ENCODE assay signal across 17 cellular contexts in genomic region chr6:12955996-12956395, GRCh38.
A peak's percentile ranks its signal among the peaks of the same experiment; 100 is the strongest.
DNase-seq lines count a peak whose midpoint lies in the region; ATAC-seq and TF ChIP-seq lines count a peak whose summit lies in the region.
"Had no signal": no experiment of that assay in that cellular context is flagged by ENCODE, and none has a peak within 500 bp of the region (broad histone marks: within the 10 kb centered on the region; RNA-seq: fewer than 3 reads in every experiment).

No MANE protein-coding gene starts in this region.

- H3K4me3 ChIP-seq in Loucy (ENCODE audit: low read length, poor library complexity, severe bottlenecking): no peak overlapping the region
- no peak overlapping the region for H3K4me3 ChIP-seq in parathyroid adenoma (ENCODE audit: low read depth, low read length)
- H3K4me3 ChIP-seq: mucosa of descending colon, PC-9, SK-N-MC had no signal

- H3K36me3 ChIP-seq in Loucy (ENCODE audit: insufficient read depth, low read length) (no peaks in the 10 kb centered on the region), parathyroid adenoma (ENCODE audit: control insufficient read depth, insufficient read depth, low read length) (no peaks in the 10 kb centered on the region)
- H3K36me3 ChIP-seq: spleen had no signal

- no peak for ATAC-seq in GM19324 (IDR thresholded peaks at IDR 0.05; ENCODE audit: low FRiP score, unreplicated experiment)
- ATAC-seq: mucosa of descending colon had no signal

- H3K9me3 Mint-ChIP-seq in activated CD4-positive, alpha-beta memory T cell treated with anti-CD3 and anti-CD28 coated beads, Interleukin-2, amount 10 ng/mL, durations not matched to agents 7 days and 5 days: no peaks in the 10 kb centered on the region
- H3K9me3 Mint-ChIP-seq in activated CD4-positive, alpha-beta memory T cell treated with anti-CD3 and anti-CD28 coated beads for 36 hours: no peaks in the 10 kb centered on the region
- no peaks in the 10 kb centered on the region for H3K9me3 Mint-ChIP-seq in endothelial cell (ENCODE audit: unreplicated experiment)

- peaks cover 19% of the 10 kb centered on the region for H3K4me1 Mint-ChIP-seq in activated CD4-positive, alpha-beta memory T cell treated with anti-CD3 and anti-CD28 coated beads, Interleukin-2, amount 10 ng/mL, durations not matched to agents 7 days and 5 days
- peaks cover 23% of the 10 kb centered on the region for H3K4me1 Mint-ChIP-seq in activated CD4-positive, alpha-beta memory T cell treated with anti-CD3 and anti-CD28 coated beads for 36 hours (ENCODE audit: low read depth)
- H3K4me1 Mint-ChIP-seq in endothelial cell (ENCODE audit: unreplicated experiment): peaks cover 54% of the 10 kb centered on the region

- H3K9me3 ChIP-seq in Loucy (ENCODE audit: insufficient read depth, low read depth, low read length) (no peaks in the 10 kb centered on the region), parathyroid adenoma (ENCODE audit: control insufficient read depth, low read length) (no peaks in the 10 kb centered on the region)
- H3K9me3 ChIP-seq: mucosa of descending colon, spleen had no signal

- H3K27me3 Mint-ChIP-seq in activated CD4-positive, alpha-beta memory T cell treated with anti-CD3 and anti-CD28 coated beads, Interleukin-2, amount 10 ng/mL, durations not matched to agents 7 days and 5 days: peaks cover 38% of the 10 kb centered on the region
- peaks cover 38% of the 10 kb centered on the region for H3K27me3 Mint-ChIP-seq in activated CD4-positive, alpha-beta memory T cell treated with anti-CD3 and anti-CD28 coated beads for 36 hours
- peaks cover 3% of the 10 kb centered on the region for H3K27me3 Mint-ChIP-seq in endothelial cell (ENCODE audit: unreplicated experiment)

- H3K9ac ChIP-seq in Loucy (ENCODE audit: low read depth, low read length, poor library complexity, severe bottlenecking) (no peak overlapping the region), parathyroid adenoma (no peak overlapping the region)

- intact Hi-C loops in activated CD4-positive, alpha-beta memory T cell treated with anti-CD3 and anti-CD28 coated beads for 36 hours (cut with micrococcal nuclease): no loop called here

- TF ChIP-seq CTCF in Loucy (conservative IDR thresholded peaks at IDR 0.05; ENCODE audit: low read length) (no peak), endothelial cell (IDR thresholded peaks at IDR 0.05; ENCODE audit: unreplicated experiment) (no peak), parathyroid adenoma (IDR thresholded peaks at IDR 0.05) (no peak)

- CTCF ChIA-PET in activated CD4-positive, alpha-beta memory T cell treated with anti-CD3 and anti-CD28 coated beads, Interleukin-2, amount 10 ng/mL, durations not matched to agents 7 days and 5 days (lab: Charles Lee): no interaction called here
- CTCF ChIA-PET in activated CD4-positive, alpha-beta memory T cell treated with anti-CD3 and anti-CD28 coated beads for 36 hours (lab: Charles Lee): no interaction called here

- H3K4me3 Mint-ChIP-seq in activated CD4-positive, alpha-beta memory T cell treated with anti-CD3 and anti-CD28 coated beads, Interleukin-2, amount 10 ng/mL, durations not matched to agents 7 days and 5 days: peak overlapping the region; percentile 80
- no peak overlapping the region for H3K4me3 Mint-ChIP-seq in activated CD4-positive, alpha-beta memory T cell treated with anti-CD3 and anti-CD28 coated beads for 36 hours
- peak overlapping the region; percentile 27 for H3K4me3 Mint-ChIP-seq in endothelial cell (ENCODE audit: unreplicated experiment)

- POLR2A ChIA-PET in activated CD4-positive, alpha-beta memory T cell treated with anti-CD3 and anti-CD28 coated beads, Interleukin-2, amount 10 ng/mL, durations not matched to agents 7 days and 5 days (lab: Charles Lee): no interaction called here
- POLR2A ChIA-PET in activated CD4-positive, alpha-beta memory T cell treated with anti-CD3 and anti-CD28 coated beads for 36 hours (lab: Charles Lee): no interaction called here

- H2AFZ ChIP-seq in Loucy (ENCODE audit: low read length): 0 out of 2 replicates have a peak overlapping the region, but pooled peaks have one; percentile 17
- H2AFZ ChIP-seq in parathyroid adenoma: peak overlapping the region; percentile 59
- H2AFZ ChIP-seq: PC-9 had no signal

- peaks cover 31% of the 10 kb centered on the region for H3K4me1 ChIP-seq in Loucy (ENCODE audit: insufficient read depth, low read length, poor library complexity, severe bottlenecking)
- H3K4me1 ChIP-seq in parathyroid adenoma: peaks cover 10% of the 10 kb centered on the region

- H3K79me2 ChIP-seq in Loucy (ENCODE audit: insufficient read depth, low read length): no peaks in the 10 kb centered on the region
- no peaks in the 10 kb centered on the region for H3K79me2 ChIP-seq in parathyroid adenoma

- no peak for DNase-seq in activated CD4-positive, alpha-beta memory T cell treated with anti-CD3 and anti-CD28 coated beads, Interleukin-2, amount 10 ng/mL, durations not matched to agents 7 days and 5 days
- no peak for DNase-seq in activated CD4-positive, alpha-beta memory T cell treated with anti-CD3 and anti-CD28 coated beads for 36 hours
- DNase-seq in endothelial cell (ENCODE audit: low spot score): no peak
- DNase-seq in NCI-H1694 (lab: John Stamatoyannopoulos, UW): no peak
- no peak for DNase-seq in DMS79 (lab: John Stamatoyannopoulos, UW)
- DNase-seq: activated CD8-positive, alpha-beta memory T cell treated with anti-CD3 and anti-CD28 coated beads, Interleukin-2, amount 50 U/mL, for 4 hours; anterior cingulate cortex; kidney glomerular epithelial cell; mucosa of descending colon; NCI-H510A treated with DMSO at 0.1 percent for 48 hours; PC-9; posterior cingulate gyrus; spleen had no signal

- H3K36me3 Mint-ChIP-seq in activated CD4-positive, alpha-beta memory T cell treated with anti-CD3 and anti-CD28 coated beads, Interleukin-2, amount 10 ng/mL, durations not matched to agents 7 days and 5 days (ENCODE audit: low read depth): no peaks in the 10 kb centered on the region
- H3K36me3 Mint-ChIP-seq in activated CD4-positive, alpha-beta memory T cell treated with anti-CD3 and anti-CD28 coated beads for 36 hours: no peaks in the 10 kb centered on the region
- no peaks in the 10 kb centered on the region for H3K36me3 Mint-ChIP-seq in endothelial cell (ENCODE audit: low read depth, unreplicated experiment)

- no peaks in the 10 kb centered on the region for H3K9me2 ChIP-seq in Loucy (replicated peaks; ENCODE audit: low read depth, low read length)

- no peaks in the 10 kb centered on the region for H4K20me1 ChIP-seq in Loucy (ENCODE audit: insufficient read depth, low read length, poor library complexity, severe bottlenecking)

- H3F3A ChIP-seq in Loucy (ENCODE audit: low read depth): no peaks in the 10 kb centered on the region

- H3K4me2 ChIP-seq in Loucy (ENCODE audit: low read depth, low read length, poor library complexity, severe bottlenecking) (peak overlapping the region; percentile 82), parathyroid adenoma (ENCODE audit: low read length) (no peak overlapping the region)
- H3K4me2 ChIP-seq: PC-9 had no signal

- no peak overlapping the region for H3K27ac Mint-ChIP-seq in activated CD4-positive, alpha-beta memory T cell treated with anti-CD3 and anti-CD28 coated beads, Interleukin-2, amount 10 ng/mL, durations not matched to agents 7 days and 5 days
- no peak overlapping the region for H3K27ac Mint-ChIP-seq in activated CD4-positive, alpha-beta memory T cell treated with anti-CD3 and anti-CD28 coated beads for 36 hours
- peak overlapping the region; percentile 13 for H3K27ac Mint-ChIP-seq in endothelial cell (ENCODE audit: unreplicated experiment)

- H3K27me3 ChIP-seq in Loucy (ENCODE audit: insufficient read depth, low read length, poor library complexity, severe bottlenecking) (no peaks in the 10 kb centered on the region), parathyroid adenoma (ENCODE audit: control insufficient read depth, insufficient read depth, low read length) (no peaks in the 10 kb centered on the region)

- no peak overlapping the region for H3K27ac ChIP-seq in parathyroid adenoma
- H3K27ac ChIP-seq: PC-9, SK-N-MC, spleen had no signal
